Comparison of ENCODE assay signal across 14 cellular contexts in genomic region chr10:11425288-11425595, GRCh38.
DNase-seq lines count a peak whose midpoint lies in the region; ATAC-seq and TF ChIP-seq lines count a peak whose summit lies in the region.
"Had no signal": no experiment of that assay in that cellular context is flagged by ENCODE, and none has a peak within 500 bp of the region (broad histone marks: within the 10 kb centered on the region; RNA-seq: fewer than 3 reads in every experiment).

No MANE protein-coding gene starts in this region.

- no peaks in the 10 kb centered on the region for H3K79me2 ChIP-seq in MM.1S (ENCODE audit: low read length)

- H3K36me3 ChIP-seq in MM.1S (replicated peaks; ENCODE audit: insufficient read depth, low read length) = no peaks in the 10 kb centered on the region
- H3K36me3 ChIP-seq: brain microvascular endothelial cell, thyroid gland had no signal

- H4K20me1 ChIP-seq in MM.1S (ENCODE audit: insufficient read depth, low read length) = no peaks in the 10 kb centered on the region

- H3K27me3 ChIP-seq in MM.1S (replicated peaks; ENCODE audit: insufficient read depth, low read length) = no peaks in the 10 kb centered on the region
- H3K27me3 ChIP-seq: brain microvascular endothelial cell, thyroid gland had no signal

- H3K4me2 ChIP-seq in MM.1S (ENCODE audit: low read depth, low read length) = no peak overlapping the region

- H3K27me3 Mint-ChIP-seq in nephron (ENCODE audit: low read depth) = peaks cover 9% of the 10 kb centered on the region
- H3K27me3 Mint-ChIP-seq in activated T-helper 17 cell treated with anti-CD3 and anti-CD28 coated beads, Interleukin-2, amount 50 U/mL, for 72 hours = no peaks in the 10 kb centered on the region

- H3K4me3 Mint-ChIP-seq in nephron = no peak overlapping the region
- no peak overlapping the region for H3K4me3 Mint-ChIP-seq in activated T-helper 17 cell treated with anti-CD3 and anti-CD28 coated beads, Interleukin-2, amount 50 U/mL, for 72 hours
- H3K4me3 Mint-ChIP-seq: activated naive CD4-positive, alpha-beta T cell treated with anti-CD3 and anti-CD28 coated beads, Interleukin-2, amount 10 ng/mL, durations not matched to agents 7 days and 5 days had no signal

- DNase-seq in COLO668 (lab: John Stamatoyannopoulos, UW; ENCODE audit: unreplicated experiment) = peak; percentile 10
- DNase-seq in MM.1S = peak; percentile 18
- DNase-seq in SHP77 (lab: John Stamatoyannopoulos, UW) = peak; percentile 37 to 54
- no peak for DNase-seq in HuH-7.5 (ENCODE audit: low spot score)
- DNase-seq in stimulated activated CD4-positive, alpha-beta T cell treated with anti-CD3 and anti-CD28 coated beads, Interleukin-2, amount 100 ng/mL, for 24 hours = no peak
- no peak for DNase-seq in NCI-H226
- DNase-seq: activated naive CD4-positive, alpha-beta T cell treated with anti-CD3 and anti-CD28 coated beads, Interleukin-2, amount 10 ng/mL, durations not matched to agents 7 days and 5 days; brain microvascular endothelial cell; GM23248; NCI-H2171; thyroid gland had no signal

- no peak for ATAC-seq in activated T-helper 17 cell treated with anti-CD3 and anti-CD28 coated beads, Interleukin-2, amount 50 U/mL, for 72 hours (replicated peaks)

- H3K4me3 ChIP-seq in MM.1S (ENCODE audit: low read length) = no peak overlapping the region
- H3K4me3 ChIP-seq: GM23248, thyroid gland had no signal

- H3K4me1 ChIP-seq in MM.1S (ENCODE audit: low read length) = peaks cover 10% of the 10 kb centered on the region
- H3K4me1 ChIP-seq: thyroid gland had no signal

- H3K4me1 Mint-ChIP-seq in nephron = peaks cover 11% of the 10 kb centered on the region
- peaks cover 7% of the 10 kb centered on the region for H3K4me1 Mint-ChIP-seq in activated T-helper 17 cell treated with anti-CD3 and anti-CD28 coated beads, Interleukin-2, amount 50 U/mL, for 72 hours

- H2AFZ ChIP-seq in MM.1S (ENCODE audit: low read length) = 0 out of 2 replicates have a peak overlapping the region, but pooled peaks have one; percentile 7
- H2AFZ ChIP-seq: GM23248 had no signal

- peak overlapping the region in 2 of 3 experiments; percentile 59 to 78 for H3K27ac Mint-ChIP-seq in nephron
- H3K27ac Mint-ChIP-seq in activated T-helper 17 cell treated with anti-CD3 and anti-CD28 coated beads, Interleukin-2, amount 50 U/mL, for 72 hours = no peak overlapping the region
- H3K27ac Mint-ChIP-seq: activated naive CD4-positive, alpha-beta T cell treated with anti-CD3 and anti-CD28 coated beads, Interleukin-2, amount 10 ng/mL, durations not matched to agents 7 days and 5 days had no signal

- H3K9me3 Mint-ChIP-seq in nephron = peaks cover 37% of the 10 kb centered on the region
- peaks cover 8% of the 10 kb centered on the region for H3K9me3 Mint-ChIP-seq in activated T-helper 17 cell treated with anti-CD3 and anti-CD28 coated beads, Interleukin-2, amount 50 U/mL, for 72 hours

- TF ChIP-seq CTCF in MM.1S (IDR thresholded peaks at IDR 0.05; ENCODE audit: low read length) (no peak), nephron (IDR thresholded peaks at IDR 0.05; ENCODE audit: unreplicated experiment in 3 of 3) (no peak)

- H3K9me3 ChIP-seq in MM.1S (replicated peaks; ENCODE audit: insufficient read depth, low read length) = no peaks in the 10 kb centered on the region
- H3K9me3 ChIP-seq: thyroid gland had no signal

- H3K9me2 ChIP-seq in MM.1S (replicated peaks; ENCODE audit: insufficient read depth, low read length) = no peaks in the 10 kb centered on the region

- no peak overlapping the region for H3K27ac ChIP-seq in MM.1S (ENCODE audit: low read length)
- H3K27ac ChIP-seq: brain microvascular endothelial cell, epithelial cell of prostate, GM23248, thyroid gland had no signal

- H3K36me3 Mint-ChIP-seq in nephron (ENCODE audit: low read depth) = peaks cover 8% of the 10 kb centered on the region
- no peaks in the 10 kb centered on the region for H3K36me3 Mint-ChIP-seq in activated T-helper 17 cell treated with anti-CD3 and anti-CD28 coated beads, Interleukin-2, amount 50 U/mL, for 72 hours (ENCODE audit: low read depth)

- no peaks in the 10 kb centered on the region for H3F3A ChIP-seq in MM.1S (ENCODE audit: insufficient read depth, low read length)

- no peak overlapping the region for H3K9ac ChIP-seq in MM.1S (ENCODE audit: low read length)
- H3K9ac ChIP-seq: GM23248 had no signal

Comparison
In these comparisons a context has a peak if more than half of its experiments do, and no peak if none do; other contexts are left out.
1. DNase-seq: peak in COLO668 (single experiment), MM.1S (single experiment) and SHP77 (2 of 2); none in HuH-7.5 (single experiment), stimulated activated CD4-positive, alpha-beta T cell treated with anti-CD3 and anti-CD28 coated beads, Interleukin-2, amount 100 ng/mL, for 24 hours (0 of 2) and NCI-H226 (single experiment).